1 cellular context compared by ENCODE assay signal in the genomic region with DNA sequence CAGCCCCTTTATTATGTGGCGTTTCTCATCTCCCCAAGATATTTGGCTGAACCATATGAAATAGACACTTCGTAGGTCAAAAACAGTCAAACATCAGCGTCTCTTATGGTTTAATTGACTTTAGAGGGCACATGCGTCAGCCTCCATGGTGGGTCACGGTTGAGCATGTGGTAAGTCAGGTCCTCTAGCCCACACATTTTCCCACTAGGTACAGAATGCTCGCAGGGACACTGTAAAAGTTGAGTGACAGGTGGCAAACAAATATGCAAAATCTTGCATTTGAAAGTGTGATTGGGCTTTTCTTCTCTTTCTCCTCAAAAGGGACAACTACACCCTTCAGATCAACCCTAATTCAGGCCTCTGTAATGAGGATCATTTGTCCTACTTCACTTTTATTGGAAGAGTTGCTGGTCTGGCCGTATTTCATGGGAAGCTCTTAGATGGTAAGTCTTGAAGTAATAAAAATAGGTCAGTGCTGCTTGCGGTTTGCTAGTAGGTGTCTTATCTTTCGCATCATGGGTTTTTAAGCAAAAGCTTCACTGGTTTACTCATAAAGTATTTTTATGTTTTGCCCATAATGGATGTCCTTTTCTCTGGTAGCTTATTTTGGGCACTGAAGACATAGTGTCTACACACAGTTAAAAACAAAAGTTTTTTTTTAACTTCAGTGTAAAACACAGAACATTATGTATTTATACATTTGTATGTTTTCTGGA.
TF ChIP-seq lines count a peak whose summit lies in the region.

No MANE protein-coding gene starts in this region.

TF ChIP-seq in HEK293, 187 proteins besides CTCF, POLR2A, EP300 and RAD21 (continued from another document):
- TF ChIP-seq ZNF580 (tag by site-specific recombination; IDR thresholded peaks at IDR 0.05) (peak; percentile 70; the same call in 1 of the 2 replicates), ZNF248 (tag by site-specific recombination; IDR thresholded peaks at IDR 0.05) (no peak), ZNF843 (tag by site-specific recombination; IDR thresholded peaks at IDR 0.05) (peak; percentile 81), ZFP41 (tag by site-specific recombination; IDR thresholded peaks at IDR 0.05; ENCODE audit: borderline replicate concordance) (no peak), ZXDB (tag by site-specific recombination; IDR thresholded peaks at IDR 0.05) (0 out of 2 replicates have a peak, but pooled peaks have one; percentile 42), OSR2 (tag by site-specific recombination; IDR thresholded peaks at IDR 0.05) (peak; percentile 53; the same call in 1 of the 2 replicates), ZFHX2 (tag by site-specific recombination; conservative IDR thresholded peaks at IDR 0.05) (peak; percentile 39; the same call in 1 of the 2 replicates), PRDM4 (tag by site-specific recombination; IDR thresholded peaks at IDR 0.05) (peak; percentile 72; the same call in 1 of the 2 replicates)
